In the genomic region with DNA sequence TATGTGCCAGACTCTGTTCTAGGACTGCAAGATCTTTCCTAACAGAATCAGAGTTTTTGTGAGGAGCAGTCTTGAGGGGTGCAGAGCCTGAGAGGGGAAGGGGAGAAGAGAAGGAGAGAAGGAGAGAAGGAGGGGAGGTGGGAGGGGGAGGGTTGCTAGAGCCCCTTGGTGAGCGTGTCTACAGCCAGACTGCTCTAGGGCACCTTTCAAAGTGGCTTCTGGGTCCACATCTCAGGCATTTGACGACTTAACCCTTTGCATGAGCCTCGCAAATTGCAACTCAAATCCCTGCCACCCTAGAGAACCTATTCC, we compare ENCODE assay signal across 16 cellular contexts. TPM values are rescaled to one million over a fixed set of nuclear protein-coding genes. Genes with fewer than 3 reads are reported as not detected.
"Had no signal": no experiment of that assay in that cellular context is flagged by ENCODE, and none has a peak within 500 bp of the region (broad histone marks: within the 10 kb centered on the region; RNA-seq: fewer than 3 reads in every experiment).

No MANE protein-coding gene starts in this region.

- H3K27me3 ChIP-seq: ascending aorta, colonic mucosa, hepatocyte had no signal

- H3K27ac ChIP-seq: ascending aorta, colonic mucosa, epithelial cell of prostate, gastroesophageal sphincter, hepatocyte, parathyroid adenoma, stomach, thoracic aorta had no signal

- H3K9me3 Mint-ChIP-seq: activated T-cell treated with anti-CD3 and anti-CD28 coated beads, Interleukin-2, amount 50 U/mL, for 24 hours; neural crest cell had no signal

- H3K36me3 Mint-ChIP-seq: activated CD8-positive, alpha-beta memory T cell treated with anti-CD3 and anti-CD28 coated beads, Interleukin-2, amount 10 ng/mL, durations not matched to agents 7 days and 5 days; activated naive CD8-positive, alpha-beta T cell had no signal

- H2AFZ ChIP-seq: hepatocyte, parathyroid adenoma had no signal

- H3K9me3 ChIP-seq: ascending aorta, colonic mucosa, gastroesophageal sphincter, thoracic aorta had no signal

- DNase-seq: activated gamma-delta T cell had no signal

- H3K4me2 ChIP-seq: hepatocyte had no signal

- H3K9ac ChIP-seq: parathyroid adenoma had no signal

- H3K36me3 ChIP-seq: ascending aorta, colonic mucosa, gastroesophageal sphincter, stomach, thoracic aorta had no signal

- H3K27ac Mint-ChIP-seq: activated CD8-positive, alpha-beta memory T cell treated with anti-CD3 and anti-CD28 coated beads, Interleukin-2, amount 10 ng/mL, durations not matched to agents 7 days and 5 days; activated naive CD8-positive, alpha-beta T cell; activated T-cell treated with anti-CD3 and anti-CD28 coated beads, Interleukin-2, amount 50 U/mL, for 24 hours had no signal

- H3K79me2 ChIP-seq: hepatocyte, parathyroid adenoma had no signal

- H3K4me3 Mint-ChIP-seq: activated CD8-positive, alpha-beta memory T cell treated with anti-CD3 and anti-CD28 coated beads, Interleukin-2, amount 10 ng/mL, durations not matched to agents 7 days and 5 days; activated naive CD8-positive, alpha-beta T cell; activated T-cell treated with anti-CD3 and anti-CD28 coated beads, Interleukin-2, amount 50 U/mL, for 24 hours; neural crest cell had no signal

- H3K4me3 ChIP-seq: ascending aorta, colonic mucosa, gastroesophageal sphincter, hepatocyte, stomach, thoracic aorta had no signal

- H3K4me1 Mint-ChIP-seq: activated CD8-positive, alpha-beta memory T cell treated with anti-CD3 and anti-CD28 coated beads, Interleukin-2, amount 10 ng/mL, durations not matched to agents 7 days and 5 days had no signal

- H3K4me1 ChIP-seq: ascending aorta, colonic mucosa, parathyroid adenoma had no signal

- FAIRE-seq: TTC549 had no signal

RNA-seq across cellular contexts. Expression of gene LEP, which starts 31.1 kb away (rescaled TPM):
- total RNA-seq: activated CD8-positive, alpha-beta memory T cell treated with anti-CD3 and anti-CD28 coated beads, Interleukin-2, amount 10 ng/mL, durations not matched to agents 7 days and 5 days; ascending aorta; hepatocyte; liver; neural crest cell; renal cortical epithelial cell; stomach; thoracic aorta had no signal
- polyA plus RNA-seq: hepatocyte had no signal
